Comparison of ENCODE assay signal across 31 cellular contexts in the genomic region with DNA sequence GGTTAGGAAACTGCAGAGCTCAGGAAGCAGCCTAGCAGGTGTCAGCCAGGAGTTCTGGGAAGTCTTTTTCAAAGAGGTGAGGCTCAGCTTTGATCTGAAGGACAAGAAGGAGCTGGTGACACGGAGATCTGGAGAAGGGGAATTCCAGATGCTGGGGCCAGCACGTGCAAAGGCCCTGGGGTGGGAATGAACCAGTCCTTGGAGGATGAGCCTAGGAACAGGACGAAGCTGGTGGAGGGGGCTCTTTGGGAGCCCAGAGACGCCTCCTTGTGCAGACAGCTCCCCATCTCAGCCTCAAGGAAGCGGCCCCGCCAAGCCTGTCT. TPM values are rescaled to one million over a fixed set of nuclear protein-coding genes. Genes with fewer than 3 reads are reported as not detected.
DNase-seq lines count a peak whose midpoint lies in the region; ATAC-seq and TF ChIP-seq lines count a peak whose summit lies in the region.
"Had no signal": no experiment of that assay in that cellular context is flagged by ENCODE, and none has a peak within 500 bp of the region (broad histone marks: within the 10 kb centered on the region; RNA-seq: fewer than 3 reads in every experiment).

No MANE protein-coding gene starts in this region.

- H3K36me3 ChIP-seq in BE2C (no peaks in the 10 kb centered on the region), adipocyte (ENCODE audit: control insufficient read depth, insufficient read depth, low read length, severe bottlenecking) (no peaks in the 10 kb centered on the region)
- no peaks in the 10 kb centered on the region for H3K36me3 ChIP-seq in BLaER1 treated with 17β-estradiol and CSF1 and Interleukin-3, amounts not matched to agents 10 nM and 100 nM
- H3K36me3 ChIP-seq: prostate gland had no signal

- no peak for ATAC-seq in GM18520 (IDR thresholded peaks at IDR 0.05; ENCODE audit: unreplicated experiment)
- ATAC-seq: GM23338, mucosa of descending colon had no signal

- peaks cover 17% of the 10 kb centered on the region for H3K4me1 Mint-ChIP-seq in nephron
- peaks cover 18% of the 10 kb centered on the region for H3K4me1 Mint-ChIP-seq in endothelial cell (ENCODE audit: unreplicated experiment)

- H4K20me1 ChIP-seq in BLaER1 treated with 17β-estradiol and CSF1 and Interleukin-3, amounts not matched to agents 10 nM and 100 nM: no peaks in the 10 kb centered on the region

- H3K4me1 ChIP-seq in BE2C (peaks cover 3% of the 10 kb centered on the region), adipocyte (ENCODE audit: control insufficient read depth, insufficient read depth, low read length) (peaks cover 35% of the 10 kb centered on the region)
- peaks cover 39 to 57% (median 54%) of the 10 kb centered on the region in 10 experiments for H3K4me1 ChIP-seq in BLaER1 treated with 17β-estradiol and CSF1 and Interleukin-3, amounts not matched to agents 10 nM and 100 nM
- H3K4me1 ChIP-seq: prostate gland had no signal

- H3K9ac ChIP-seq in BLaER1 treated with 17β-estradiol and CSF1 and Interleukin-3, amounts not matched to agents 10 nM and 100 nM: peak overlapping the region in 1 of 11 experiments; percentile 48; a peak in 2 of 22 replicates
- H3K9ac ChIP-seq in adipocyte (ENCODE audit: low read length): peak overlapping the region; percentile 21

- H3K9me3 ChIP-seq in BE2C: no peaks in the 10 kb centered on the region
- H3K9me3 ChIP-seq in BLaER1 treated with 17β-estradiol and CSF1 and Interleukin-3, amounts not matched to agents 10 nM and 100 nM (replicated peaks in 1 of 11): no peaks in the 10 kb centered on the region
- no peaks in the 10 kb centered on the region for H3K9me3 ChIP-seq in adipocyte (ENCODE audit: control insufficient read depth, low read length)
- H3K9me3 ChIP-seq: mucosa of descending colon, prostate gland, testis had no signal

- no peak overlapping the region for H3K4me3 ChIP-seq in BE2C (ENCODE audit: low read depth, low read length)
- no peak overlapping the region for H3K4me3 ChIP-seq in BLaER1 treated with 17β-estradiol and CSF1 and Interleukin-3, amounts not matched to agents 10 nM and 100 nM
- peak overlapping the region; percentile 43 for H3K4me3 ChIP-seq in adipocyte (ENCODE audit: low read length)
- H3K4me3 ChIP-seq: GM23338, lung, mucosa of descending colon, PC-9, prostate gland, testis had no signal

- peak overlapping the region in 9 of 11 experiments; percentile 68 to 89 (median 80); a peak in 17 of 22 replicates for H3K4me2 ChIP-seq in BLaER1 treated with 17β-estradiol and CSF1 and Interleukin-3, amounts not matched to agents 10 nM and 100 nM
- H3K4me2 ChIP-seq: GM23338, PC-9 had no signal

- H3K4me3 Mint-ChIP-seq in nephron: no peak overlapping the region
- H3K4me3 Mint-ChIP-seq in endothelial cell (ENCODE audit: unreplicated experiment): no peak overlapping the region
- H3K4me3 Mint-ChIP-seq: activated CD4-positive, alpha-beta memory T cell treated with anti-CD3 and anti-CD28 coated beads, Interleukin-2, amount 10 ng/mL, durations not matched to agents 7 days and 5 days; activated naive CD8-positive, alpha-beta T cell treated with anti-CD3 and anti-CD28 coated beads, Interleukin-2, amount 10 ng/mL, durations not matched to agents 7 days and 5 days; GM23338 had no signal

- H3K36me3 Mint-ChIP-seq in nephron (ENCODE audit: low read depth): peaks cover 7% of the 10 kb centered on the region
- H3K36me3 Mint-ChIP-seq in endothelial cell (ENCODE audit: low read depth, unreplicated experiment): peaks cover 8% of the 10 kb centered on the region
- H3K36me3 Mint-ChIP-seq: CD4-positive, CD25-positive, alpha-beta regulatory T cell had no signal

- H3K27me3 ChIP-seq in BE2C (no peaks in the 10 kb centered on the region), adipocyte (replicated peaks; ENCODE audit: control insufficient read depth, insufficient read depth, low read length) (peaks cover 15% of the 10 kb centered on the region)
- H3K27me3 ChIP-seq in BLaER1 treated with 17β-estradiol and CSF1 and Interleukin-3, amounts not matched to agents 10 nM and 100 nM: peaks cover 0 to 15% (median 4%) of the 10 kb centered on the region in 11 experiments; a peak in 10 of 22 replicates
- H3K27me3 ChIP-seq: testis had no signal

- H3K27me3 Mint-ChIP-seq in nephron (ENCODE audit: low read depth): peaks cover 55% of the 10 kb centered on the region
- H3K27me3 Mint-ChIP-seq in endothelial cell (ENCODE audit: unreplicated experiment): peaks cover 5% of the 10 kb centered on the region
- H3K27me3 Mint-ChIP-seq: CD4-positive, CD25-positive, alpha-beta regulatory T cell had no signal

- peaks cover 5% of the 10 kb centered on the region for H3K9me3 Mint-ChIP-seq in nephron
- H3K9me3 Mint-ChIP-seq in endothelial cell (ENCODE audit: unreplicated experiment): no peaks in the 10 kb centered on the region

- peak overlapping the region in 2 of 3 experiments; percentile 70 to 81 for H3K27ac Mint-ChIP-seq in nephron
- H3K27ac Mint-ChIP-seq in endothelial cell (ENCODE audit: unreplicated experiment): no peak overlapping the region
- H3K27ac Mint-ChIP-seq: activated CD4-positive, alpha-beta memory T cell treated with anti-CD3 and anti-CD28 coated beads, Interleukin-2, amount 10 ng/mL, durations not matched to agents 7 days and 5 days; activated naive CD8-positive, alpha-beta T cell treated with anti-CD3 and anti-CD28 coated beads, Interleukin-2, amount 10 ng/mL, durations not matched to agents 7 days and 5 days; GM23338 had no signal

- H3K27ac ChIP-seq in BLaER1 treated with 17β-estradiol and CSF1 and Interleukin-3, amounts not matched to agents 10 nM and 100 nM: peak overlapping the region in 1 of 11 experiments; percentile 63; a peak in 1 of 22 replicates
- H3K27ac ChIP-seq: PC-9, prostate gland, testis had no signal

- DNase-seq in BE2C (peak; percentile 2), adipocyte (ENCODE audit: low read depth) (no peak), dedifferentiated amniotic fluid mesenchymal stem cell (ENCODE audit: extremely low spot score) (no peak), endothelial cell (ENCODE audit: low spot score) (no peak)
- DNase-seq: activated CD4-positive, alpha-beta memory T cell treated with anti-CD3 and anti-CD28 coated beads, Interleukin-2, amount 10 ng/mL, durations not matched to agents 7 days and 5 days; CD4-positive, CD25-positive, alpha-beta regulatory T cell; central memory CD4-positive, alpha-beta T cell; NCI-H1092; NCI-H187; NCI-H2171 treated with DMSO at 0.1 percent for 48 hours; NCI-H524; PC-9; SIG-M5; stimulated activated CD4-positive, alpha-beta T cell treated with anti-CD3 and anti-CD28 coated beads, Interleukin-15, amount 100 ng/mL, for 24 hours; stimulated activated naive CD4-positive, alpha-beta T cell; SW 1271; T1000 had no signal

- TF ChIP-seq CTCF in BE2C (IDR thresholded peaks at IDR 0.05; ENCODE audit: low read depth, low read length) (no peak), nephron (IDR thresholded peaks at IDR 0.05; ENCODE audit: unreplicated experiment in 3 of 3) (no peak), endothelial cell (IDR thresholded peaks at IDR 0.05; ENCODE audit: unreplicated experiment) (no peak)

RNA-seq across cellular contexts. Expression of a gene that starts 15.2 kb away (rescaled TPM):
- 32.9 TPM for polyA plus RNA-seq in BE2C (2012; ENCODE audit: insufficient read depth, insufficient read length, low read depth)
- 140 TPM for total RNA-seq in endothelial cell (ENCODE audit: unreplicated experiment)
- total RNA-seq: Daoy, dermis blood vessel endothelial cell, fibroblast of lung, GM23338, LHCN-M2, prostate gland, testis had no signal
- polyA plus RNA-seq: CD4-positive, CD25-positive, alpha-beta regulatory T cell; fibroblast of lung; GM23338; lung; neural cell had no signal

RNA-seq across cellular contexts. Expression of a gene that starts 43.7 kb away (rescaled TPM):
- polyA plus RNA-seq in BE2C (2012; ENCODE audit: insufficient read depth, insufficient read length, low read depth): 48.0 TPM
- total RNA-seq in endothelial cell (ENCODE audit: unreplicated experiment): 26.5 TPM
